ENCODE assay signal across 22 cellular contexts in genomic region chr9:116334581-116335150, GRCh38.
"Had no signal": no experiment of that assay in that cellular context is flagged by ENCODE, and none has a peak within 500 bp of the region (broad histone marks: within the 10 kb centered on the region; RNA-seq: fewer than 3 reads in every experiment).

No MANE protein-coding gene starts in this region.

- H3K4me3 Mint-ChIP-seq: activated CD4-positive, alpha-beta memory T cell treated with anti-CD3 and anti-CD28 coated beads for 36 hours; activated CD4-positive, alpha-beta T cell treated with anti-CD3 and anti-CD28 coated beads, Interleukin-2, amount 10 ng/mL, durations not matched to agents 7 days and 5 days; activated naive CD4-positive, alpha-beta T cell treated with anti-CD3 and anti-CD28 coated beads for 36 hours; activated naive CD8-positive, alpha-beta T cell treated with anti-CD3 and anti-CD28 coated beads for 36 hours; activated T-cell treated with anti-CD3 and anti-CD28 coated beads, Interleukin-2, amount 50 U/mL, for 4 hours; T-helper 17 cell had no signal

- H3K9me3 ChIP-seq: Peyer's patch had no signal

- H3K36me3 ChIP-seq: Peyer's patch had no signal

- H3K27me3 Mint-ChIP-seq: T-helper 17 cell had no signal

- ATAC-seq: activated T-cell treated with anti-CD3 and anti-CD28 coated beads, Interleukin-2, amount 50 U/mL, for 4 hours; T-helper 17 cell had no signal

- H3K36me3 Mint-ChIP-seq: activated CD4-positive, alpha-beta memory T cell treated with anti-CD3 and anti-CD28 coated beads for 36 hours; activated naive CD8-positive, alpha-beta T cell treated with anti-CD3 and anti-CD28 coated beads for 36 hours had no signal

- H3K9me3 Mint-ChIP-seq: activated CD4-positive, alpha-beta memory T cell treated with anti-CD3 and anti-CD28 coated beads for 36 hours; activated CD4-positive, alpha-beta T cell treated with anti-CD3 and anti-CD28 coated beads, Interleukin-2, amount 10 ng/mL, durations not matched to agents 7 days and 5 days; activated naive CD4-positive, alpha-beta T cell treated with anti-CD3 and anti-CD28 coated beads for 36 hours; activated naive CD8-positive, alpha-beta T cell treated with anti-CD3 and anti-CD28 coated beads for 36 hours; activated T-cell treated with anti-CD3 and anti-CD28 coated beads, Interleukin-2, amount 50 U/mL, for 4 hours had no signal

- H3K4me3 ChIP-seq: K562, Peyer's patch had no signal

- H3K27me3 ChIP-seq: brain microvascular endothelial cell, Peyer's patch had no signal

- DNase-seq: activated CD4-positive, alpha-beta memory T cell treated with anti-CD3 and anti-CD28 coated beads for 36 hours; activated CD4-positive, alpha-beta T cell treated with anti-CD3 and anti-CD28 coated beads, Interleukin-2, amount 10 ng/mL, durations not matched to agents 7 days and 5 days; activated CD4-positive, CD25-positive, alpha-beta regulatory T cell; activated CD8-positive, alpha-beta memory T cell treated with anti-CD3 and anti-CD28 coated beads for 24 hours; activated gamma-delta T cell; activated naive CD4-positive, alpha-beta T cell treated with anti-CD3 and anti-CD28 coated beads for 36 hours; activated naive CD8-positive, alpha-beta T cell treated with anti-CD3 and anti-CD28 coated beads for 36 hours; activated T-cell treated with anti-CD3 and anti-CD28 coated beads, Interleukin-2, amount 50 U/mL, for 4 hours; brain microvascular endothelial cell; Kasumi-1; NCI-H1048; NCI-H146; NCI-H187 treated with DMSO at 0.1 percent for 48 hours; NCI-H2081 treated with DMSO at 0.1 percent for 48 hours; NCI-H446; NCI-H524; Peyer's patch; SHP77; T-helper 17 cell; T-helper 9 cell had no signal

- FAIRE-seq: K562, TTC549 had no signal

- H3K27ac Mint-ChIP-seq: activated CD4-positive, alpha-beta memory T cell treated with anti-CD3 and anti-CD28 coated beads for 36 hours; activated CD4-positive, alpha-beta T cell treated with anti-CD3 and anti-CD28 coated beads, Interleukin-2, amount 10 ng/mL, durations not matched to agents 7 days and 5 days; activated naive CD4-positive, alpha-beta T cell treated with anti-CD3 and anti-CD28 coated beads for 36 hours; activated naive CD8-positive, alpha-beta T cell treated with anti-CD3 and anti-CD28 coated beads for 36 hours; T-helper 17 cell had no signal

- H3K27ac ChIP-seq: brain microvascular endothelial cell, Peyer's patch had no signal

- H3K4me1 ChIP-seq: Peyer's patch had no signal

- H3K4me1 Mint-ChIP-seq: activated CD4-positive, alpha-beta T cell treated with anti-CD3 and anti-CD28 coated beads, Interleukin-2, amount 10 ng/mL, durations not matched to agents 7 days and 5 days; activated naive CD8-positive, alpha-beta T cell treated with anti-CD3 and anti-CD28 coated beads for 36 hours; T-helper 17 cell had no signal
